ENCODE assay signal across 29 cellular contexts in the genomic region with DNA sequence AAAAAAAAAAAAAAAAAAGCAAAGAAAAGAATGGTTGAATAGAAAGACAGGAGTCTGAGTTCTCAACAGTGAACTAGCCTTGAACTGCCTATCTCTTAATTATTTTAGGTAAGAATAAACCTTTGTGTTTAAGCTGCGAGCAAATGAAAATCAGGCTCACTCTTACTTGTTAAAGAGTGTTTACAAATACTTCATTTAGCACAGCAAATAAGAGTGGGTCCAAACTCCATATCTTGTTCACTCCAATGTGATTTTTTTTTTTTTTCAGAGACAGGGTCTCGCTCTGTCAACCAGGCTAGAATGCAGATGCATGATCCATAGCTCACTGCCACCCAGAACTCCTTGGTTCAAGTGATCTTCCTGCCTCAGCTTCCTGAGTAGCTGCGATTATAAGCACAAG.
"Had no signal": no experiment of that assay in that cellular context is flagged by ENCODE, and none has a peak within 500 bp of the region (broad histone marks: within the 10 kb centered on the region; RNA-seq: fewer than 3 reads in every experiment).

No MANE protein-coding gene starts in this region.

- H3K4me3 Mint-ChIP-seq: natural killer cell; nephron; neural progenitor cell; stimulated activated effector memory CD8-positive, alpha-beta T cell treated with anti-CD3 and anti-CD28 coated beads, Interleukin-12 subunit alpha, Interleukin-12 subunit beta, amount 100 ng/mL, for 72 hours; stimulated activated naive B cell treated with anti-CD40 and anti-IgM and Interleukin-4, amounts not matched to agents 10 μg/mL and 1 μg/mL and 100 μg/mL, for 72 hours; stimulated activated naive CD8-positive, alpha-beta T cell treated with anti-CD3 and anti-CD28 coated beads, Interleukin-15, Interleukin-2, amounts not matched to agents 100 ng/mL and 50 ng/mL, for 24 hours had no signal

- H3K4me2 ChIP-seq: neural progenitor cell had no signal

- H3K27ac ChIP-seq: neural progenitor cell, ovary, parathyroid adenoma, psoas muscle, right lobe of liver, sigmoid colon, stomach, thoracic aorta, thyroid gland, tibial nerve, upper lobe of left lung, vagina had no signal

- H3K9me3 ChIP-seq: ovary, psoas muscle, right lobe of liver, sigmoid colon, stomach, thoracic aorta, thyroid gland, tibial nerve, upper lobe of left lung, vagina had no signal

- H3K27me3 Mint-ChIP-seq: progenitor cell of endocrine pancreas; stimulated activated naive B cell treated with anti-CD40 and anti-IgM and Interleukin-4, amounts not matched to agents 10 μg/mL and 1 μg/mL and 100 μg/mL, for 72 hours; stimulated activated naive CD8-positive, alpha-beta T cell treated with anti-CD3 and anti-CD28 coated beads, Interleukin-15, Interleukin-2, amounts not matched to agents 100 ng/mL and 50 ng/mL, for 24 hours had no signal

- H3K4me1 ChIP-seq: neural progenitor cell, parathyroid adenoma, psoas muscle, right lobe of liver, sigmoid colon, thyroid gland, tibial nerve, upper lobe of left lung, vagina had no signal

- H3K4me1 Mint-ChIP-seq: nephron; neural progenitor cell; stimulated activated naive B cell treated with anti-CD40 and anti-IgM and Interleukin-4, amounts not matched to agents 10 μg/mL and 1 μg/mL and 100 μg/mL, for 72 hours had no signal

- H3K9ac ChIP-seq: neural progenitor cell, parathyroid adenoma had no signal

- FAIRE-seq: small intestine, urothelium cell line had no signal

- H3K9me3 Mint-ChIP-seq: natural killer cell; nephron; neural progenitor cell; stimulated activated effector memory CD8-positive, alpha-beta T cell treated with anti-CD3 and anti-CD28 coated beads, Interleukin-12 subunit alpha, Interleukin-12 subunit beta, amount 100 ng/mL, for 72 hours; stimulated activated naive B cell treated with anti-CD40 and anti-IgM and Interleukin-4, amounts not matched to agents 10 μg/mL and 1 μg/mL and 100 μg/mL, for 72 hours; stimulated activated naive CD8-positive, alpha-beta T cell treated with anti-CD3 and anti-CD28 coated beads, Interleukin-15, Interleukin-2, amounts not matched to agents 100 ng/mL and 50 ng/mL, for 24 hours had no signal

- H3K27me3 ChIP-seq: neural progenitor cell, ovary, right lobe of liver, sigmoid colon, stomach, thyroid gland, tibial nerve, upper lobe of left lung, vagina had no signal

- ATAC-seq: natural killer cell; psoas muscle; right cardiac atrium; stimulated activated effector memory CD8-positive, alpha-beta T cell treated with anti-CD3 and anti-CD28 coated beads, Interleukin-12 subunit alpha, Interleukin-12 subunit beta, amount 100 ng/mL, for 72 hours; stimulated activated naive B cell treated with anti-CD40 and anti-IgM and Interleukin-4, amounts not matched to agents 10 μg/mL and 1 μg/mL and 100 μg/mL, for 72 hours had no signal

- H3K4me3 ChIP-seq: neural progenitor cell, ovary, psoas muscle, right lobe of liver, sigmoid colon, stomach, thoracic aorta, thyroid gland, tibial nerve, upper lobe of left lung, vagina had no signal

- DNase-seq: natural killer cell; occipital lobe; ovary; posterior cingulate gyrus; psoas muscle; right cardiac atrium; right lobe of liver; sigmoid colon; small intestine; stimulated activated CD4-positive, alpha-beta T cell treated with anti-CD3 and anti-CD28 coated beads, Interleukin-15, amount 100 ng/mL, for 24 hours; stimulated activated CD4-positive, alpha-beta T cell treated with anti-CD3 and anti-CD28 coated beads, Interleukin-2, amount 100 ng/mL, for 24 hours; stimulated activated CD4-positive, alpha-beta T cell treated with anti-CD3 and anti-CD28 coated beads, Interleukin-2, amount 100 ng/mL, for 48 hours; stimulated activated CD4-positive, alpha-beta T cell treated with anti-CD3 and anti-CD28 coated beads, Interleukin-4, amount 100 ng/mL, for 24 hours; stimulated activated naive B cell treated with anti-CD40 and anti-IgM and Interleukin-4, amounts not matched to agents 10 μg/mL and 1 μg/mL and 100 μg/mL, for 72 hours; stimulated activated naive CD4-positive, alpha-beta T cell treated with Interleukin-2 at 50 U/mL for 16 hours; stomach; thyroid gland; trophoblast cell; upper lobe of left lung had no signal

- H3K36me3 ChIP-seq: ovary had no signal

- H3K27ac Mint-ChIP-seq: natural killer cell; nephron; neural progenitor cell; progenitor cell of endocrine pancreas; stimulated activated effector memory CD8-positive, alpha-beta T cell treated with anti-CD3 and anti-CD28 coated beads, Interleukin-12 subunit alpha, Interleukin-12 subunit beta, amount 100 ng/mL, for 72 hours; stimulated activated naive B cell treated with anti-CD40 and anti-IgM and Interleukin-4, amounts not matched to agents 10 μg/mL and 1 μg/mL and 100 μg/mL, for 72 hours; stimulated activated naive CD8-positive, alpha-beta T cell treated with anti-CD3 and anti-CD28 coated beads, Interleukin-15, Interleukin-2, amounts not matched to agents 100 ng/mL and 50 ng/mL, for 24 hours had no signal

- H3K79me2 ChIP-seq: parathyroid adenoma had no signal

- H2AFZ ChIP-seq: neural progenitor cell, parathyroid adenoma had no signal
